In genomic region chr4:141447761-141448160, GRCh38 we compare ENCODE assay signal across 34 cellular contexts.
"Had no signal": no experiment of that assay in that cellular context is flagged by ENCODE, and none has a peak within 500 bp of the region (broad histone marks: within the 10 kb centered on the region; RNA-seq: fewer than 3 reads in every experiment).

No MANE protein-coding gene starts in this region.

- DNase-seq: Karpas-422, Kasumi-1, MG63, MM.1S, MV-4-11, NCI-H1048, NCI-H1092, NCI-H1092 treated with DMSO at 0.1 percent for 48 hours, NCI-H1105, NCI-H1105 treated with DMSO at 0.1 percent for 48 hours, NCI-H1417 treated with DMSO at 0.1 percent for 48 hours, NCI-H1436, NCI-H1436 treated with DMSO at 0.1 percent for 48 hours, NCI-H146, NCI-H1694, NCI-H1694 treated with DMSO at 0.1 percent for 48 hours, NCI-H187, NCI-H187 treated with DMSO at 0.1 percent for 48 hours, NCI-H1930, NCI-H2029, NCI-H2029 treated with DMSO at 0.1 percent for 48 hours, NCI-H2081, NCI-H2081 treated with DMSO at 0.1 percent for 48 hours, NCI-H2107, NCI-H2171, NCI-H2171 treated with DMSO at 0.1 percent for 48 hours, NCI-H2227 treated with DMSO at 0.1 percent for 48 hours, NCI-H226, NCI-H345, NCI-H446, NCI-H446 treated with DMSO at 0.1 percent for 48 hours, NCI-H510A, NCI-H510A treated with DMSO at 0.1 percent for 48 hours had no signal

- H3K4me3 ChIP-seq: MG63 had no signal

- H3K36me3 ChIP-seq: MG63 had no signal

- H3K27me3 ChIP-seq: MG63 had no signal

- H3K4me2 ChIP-seq: KMS-11 had no signal

- H3K9ac ChIP-seq: KMS-11 had no signal

- H3K27ac ChIP-seq: KMS-11 had no signal

- H3K9me3 ChIP-seq: MG63 had no signal
